Comparison of ENCODE assay signal across 17 cellular contexts in genomic region chr2:30194421-30194820, GRCh38.
"Had no signal": no experiment of that assay in that cellular context is flagged by ENCODE, and none has a peak within 500 bp of the region (broad histone marks: within the 10 kb centered on the region; RNA-seq: fewer than 3 reads in every experiment).

No MANE protein-coding gene starts in this region.

- ATAC-seq: gastrocnemius medialis; naive thymus-derived CD4-positive, alpha-beta T cell; stimulated activated effector memory CD8-positive, alpha-beta T cell treated with anti-CD3 and anti-CD28 coated beads, Interleukin-12 subunit alpha, Interleukin-12 subunit beta, amount 100 ng/mL, for 72 hours; stimulated activated naive CD8-positive, alpha-beta T cell treated with anti-CD3 and anti-CD28 coated beads, Interleukin-15, Interleukin-2, amounts not matched to agents 100 U/mL and 50 U/mL, for 24 hours had no signal

- H3K4me3 Mint-ChIP-seq: naive thymus-derived CD4-positive, alpha-beta T cell; nephron progenitor cell; stimulated activated effector memory CD8-positive, alpha-beta T cell treated with anti-CD3 and anti-CD28 coated beads, Interleukin-12 subunit alpha, Interleukin-12 subunit beta, amount 100 ng/mL, for 72 hours had no signal

- H3K27ac Mint-ChIP-seq: nephron progenitor cell; stimulated activated effector memory CD8-positive, alpha-beta T cell treated with anti-CD3 and anti-CD28 coated beads, Interleukin-12 subunit alpha, Interleukin-12 subunit beta, amount 100 ng/mL, for 72 hours had no signal

- H3K4me3 ChIP-seq: coronary artery, esophagus muscularis mucosa, gastrocnemius medialis, testis, tibial nerve had no signal

- H3K9me3 Mint-ChIP-seq: stimulated activated effector memory CD8-positive, alpha-beta T cell treated with anti-CD3 and anti-CD28 coated beads, Interleukin-12 subunit alpha, Interleukin-12 subunit beta, amount 100 ng/mL, for 72 hours had no signal

- DNase-seq: caudate nucleus; effector memory CD4-positive, alpha-beta T cell; gastrocnemius medialis; kidney; left cardiac atrium; naive thymus-derived CD4-positive, alpha-beta T cell; nephron progenitor cell; posterior cingulate gyrus; stimulated activated CD4-positive, alpha-beta T cell treated with anti-CD3 and anti-CD28 coated beads, Interleukin-4, amount 100 ng/mL, for 1 hour; stimulated activated CD8-positive, alpha-beta memory T cell treated with anti-CD3 and anti-CD28 coated beads, Interleukin-4, amount 100 ng/mL, for 48 hours; stimulated activated naive CD8-positive, alpha-beta T cell treated with anti-CD3 and anti-CD28 coated beads, Interleukin-15, Interleukin-2, amounts not matched to agents 100 U/mL and 50 U/mL, for 24 hours; testis had no signal

- H3K36me3 ChIP-seq: esophagus muscularis mucosa, gastrocnemius medialis, tibial nerve had no signal

- H3K4me1 ChIP-seq: esophagus muscularis mucosa, gastrocnemius medialis, testis, tibial nerve had no signal

- H3K27ac ChIP-seq: coronary artery, esophagus muscularis mucosa, gastrocnemius medialis, testis, tibial nerve had no signal

- H3K9me3 ChIP-seq: esophagus muscularis mucosa, gastrocnemius medialis, testis, tibial nerve had no signal

- H3K36me3 Mint-ChIP-seq: stimulated activated effector memory CD8-positive, alpha-beta T cell treated with anti-CD3 and anti-CD28 coated beads, Interleukin-12 subunit alpha, Interleukin-12 subunit beta, amount 100 ng/mL, for 72 hours had no signal

- H3K27me3 ChIP-seq: esophagus muscularis mucosa, gastrocnemius medialis, testis, tibial nerve had no signal

- FAIRE-seq: endometrium, kidney had no signal
